Comparison of ENCODE assay signal across 8 cellular contexts in the genomic region with DNA sequence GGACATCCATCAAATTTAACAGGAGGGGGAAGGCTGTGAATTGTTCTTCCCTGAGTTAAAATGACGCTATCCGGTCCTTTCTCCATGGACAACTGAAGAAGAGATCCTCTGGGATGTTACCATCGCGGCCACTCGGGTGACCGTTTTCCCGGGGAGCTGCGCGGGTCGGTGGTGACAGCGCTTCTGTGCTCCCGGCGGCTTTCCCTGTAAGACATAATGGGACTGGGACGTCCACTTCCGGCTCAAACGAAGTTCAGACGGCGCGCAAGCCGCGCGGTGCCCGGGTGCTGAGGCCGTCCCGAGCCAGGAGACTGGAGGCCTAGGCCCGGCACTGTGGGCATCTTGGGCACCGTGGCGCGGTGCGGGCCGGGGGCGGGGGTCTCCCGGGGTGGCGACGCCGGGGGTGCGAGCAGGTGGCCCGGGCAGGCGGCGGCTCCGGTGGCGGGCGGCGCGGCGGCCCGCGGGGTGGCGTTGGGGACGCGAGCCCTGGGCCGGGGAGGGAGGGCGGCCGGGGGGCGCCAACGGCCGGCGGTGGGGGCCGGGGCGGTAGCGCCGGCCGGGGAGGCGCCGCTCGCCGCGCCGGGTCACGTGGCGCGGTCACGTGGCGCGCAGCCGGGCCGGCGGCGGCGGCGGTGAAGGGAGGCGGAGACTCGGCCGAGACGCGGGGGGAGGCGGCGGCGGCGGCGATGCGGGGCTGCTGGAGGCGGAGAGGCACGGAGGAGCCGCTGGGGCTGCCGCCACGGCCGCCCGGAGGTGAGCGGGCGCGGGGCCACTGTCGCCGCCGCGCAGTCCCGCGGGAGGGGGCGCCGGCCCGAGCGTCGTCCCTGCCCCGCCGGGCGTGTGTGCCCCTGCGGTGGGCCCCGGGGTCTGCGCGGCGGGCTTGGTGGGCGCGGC.
DNase-seq lines count a peak whose midpoint lies in the region; ATAC-seq and TF ChIP-seq lines count a peak whose summit lies in the region.

No MANE protein-coding gene starts in this region.

- peak overlapping the region; percentile 64 for H3K27ac Mint-ChIP-seq in activated CD4-positive, alpha-beta memory T cell treated with anti-CD3 and anti-CD28 coated beads, Interleukin-2, amount 10 ng/mL, durations not matched to agents 7 days and 5 days

- no peaks in the 10 kb centered on the region for H3K9me3 Mint-ChIP-seq in activated CD4-positive, alpha-beta memory T cell treated with anti-CD3 and anti-CD28 coated beads, Interleukin-2, amount 10 ng/mL, durations not matched to agents 7 days and 5 days

- POLR2A ChIA-PET in AG04449 (lab: Yijun Ruan, JAX): interaction anchor here (0.5 kb wide), 1 partner anchor 693 kb away, joined by 3 read pairs; no protein-coding TSS in a partner anchor
- POLR2A ChIA-PET in activated CD4-positive, alpha-beta memory T cell treated with anti-CD3 and anti-CD28 coated beads, Interleukin-2, amount 10 ng/mL, durations not matched to agents 7 days and 5 days (lab: Charles Lee): interaction anchor here (0.6 to 1.8 kb wide), 6 partner anchors 10 to 424 kb away, joined by 3 to 6 read pairs (median 3); a partner anchor contains a TSS

- peak; percentile 54 for ATAC-seq in GM18861 (IDR thresholded peaks at IDR 0.05; ENCODE audit: unreplicated experiment)
- peak; percentile 54 for ATAC-seq in HG03103 (IDR thresholded peaks at IDR 0.05; ENCODE audit: low read depth, unreplicated experiment)

- peak overlapping the region; percentile 73 for H3K4me3 ChIP-seq in AG04449 (ENCODE audit: low read depth, low read length)

- H3K36me3 Mint-ChIP-seq in activated CD4-positive, alpha-beta memory T cell treated with anti-CD3 and anti-CD28 coated beads, Interleukin-2, amount 10 ng/mL, durations not matched to agents 7 days and 5 days (ENCODE audit: low read depth): no peaks in the 10 kb centered on the region

- DNase-seq in AG04449 (ENCODE audit: low read depth, low spot score): no peak
- peak; percentile 58 to 90 for DNase-seq in NCI-H526 (lab: John Stamatoyannopoulos, UW)
- peak; percentile 76 for DNase-seq in activated CD4-positive, alpha-beta memory T cell treated with anti-CD3 and anti-CD28 coated beads, Interleukin-2, amount 10 ng/mL, durations not matched to agents 7 days and 5 days
- peak; percentile 54 for DNase-seq in effector CD8-positive, alpha-beta T cell (lab: John Stamatoyannopoulos, UW)
- DNase-seq in medulla oblongata (ENCODE audit: extremely low spot score): peak; percentile 69
- peak; percentile 34 for DNase-seq in stimulated activated CD8-positive, alpha-beta memory T cell treated with anti-CD3 and anti-CD28 coated beads, Interleukin-15, amount 100 ng/mL, for 1 hour (ENCODE audit: low read depth)

- no peaks in the 10 kb centered on the region for H3K27me3 Mint-ChIP-seq in activated CD4-positive, alpha-beta memory T cell treated with anti-CD3 and anti-CD28 coated beads, Interleukin-2, amount 10 ng/mL, durations not matched to agents 7 days and 5 days

- peak overlapping the region; percentile 86 for H3K4me3 Mint-ChIP-seq in activated CD4-positive, alpha-beta memory T cell treated with anti-CD3 and anti-CD28 coated beads, Interleukin-2, amount 10 ng/mL, durations not matched to agents 7 days and 5 days

- CTCF ChIA-PET in AG04449 (lab: Yijun Ruan, JAX): interaction anchor here (1.2 to 2.9 kb wide), 4 partner anchors 11 to 374 kb away, joined by 3 to 34 read pairs (median 4); no protein-coding TSS in a partner anchor
- CTCF ChIA-PET in activated CD4-positive, alpha-beta memory T cell treated with anti-CD3 and anti-CD28 coated beads, Interleukin-2, amount 10 ng/mL, durations not matched to agents 7 days and 5 days (lab: Charles Lee): interaction anchor here (0.8 to 2.3 kb wide), 4 partner anchors 11 to 287 kb away, joined by 3 to 26 read pairs (median 6); no protein-coding TSS in a partner anchor

- TF ChIP-seq CTCF in AG04449 (IDR thresholded peaks at IDR 0.05; ENCODE audit: insufficient read depth, low read length, missing control alignments): no peak

- peaks cover 26% of the 10 kb centered on the region for H3K4me1 Mint-ChIP-seq in activated CD4-positive, alpha-beta memory T cell treated with anti-CD3 and anti-CD28 coated beads, Interleukin-2, amount 10 ng/mL, durations not matched to agents 7 days and 5 days
